In genomic region chr6:90413396-90413795, GRCh38 we compare ENCODE assay signal across 11 cellular contexts.
A peak's percentile ranks its signal among the peaks of the same experiment; 100 is the strongest.
DNase-seq lines count a peak whose midpoint lies in the region; ATAC-seq and TF ChIP-seq lines count a peak whose summit lies in the region.
"Had no signal": no experiment of that assay in that cellular context is flagged by ENCODE, and none has a peak within 500 bp of the region (broad histone marks: within the 10 kb centered on the region; RNA-seq: fewer than 3 reads in every experiment).

No MANE protein-coding gene starts in this region.

- H3K27ac ChIP-seq in lung (ENCODE audit: low read depth in 1 of 2, low read length in 1 of 2) (no peak overlapping the region), thoracic aorta (no peak overlapping the region)
- H3K27ac ChIP-seq: C4-2B, WERI-Rb-1 had no signal

- no peak for ATAC-seq in activated T-cell treated with anti-CD3 and anti-CD28 coated beads, Interleukin-2, amount 50 U/mL, for 72 hours (replicated peaks in 1 of 2)
- ATAC-seq in activated T-cell treated with anti-CD3 and anti-CD28 coated beads, Interleukin-2, amount 50 U/mL, for 4 hours = no peak
- ATAC-seq in lung (ENCODE audit: insufficient read depth, low FRiP score) (no peak), thoracic aorta (ENCODE audit: insufficient number of reproducible peaks, low FRiP score, low read depth) (no peak), HG03565 (IDR thresholded peaks at IDR 0.05; ENCODE audit: unreplicated experiment) (no peak)

- H3K36me3 Mint-ChIP-seq in activated T-cell treated with anti-CD3 and anti-CD28 coated beads, Interleukin-2, amount 50 U/mL, for 72 hours (ENCODE audit: insufficient read depth in 2 of 2) = peaks cover 6 to 11% of the 10 kb centered on the region in 2 donors
- H3K36me3 Mint-ChIP-seq in activated T-cell treated with anti-CD3 and anti-CD28 coated beads, Interleukin-2, amount 50 U/mL, for 4 hours (ENCODE audit: insufficient read depth) = no peaks in the 10 kb centered on the region
- H3K36me3 Mint-ChIP-seq in activated naive CD8-positive, alpha-beta T cell = no peaks in the 10 kb centered on the region

- 57 to 66% methylated on average over 14 of the region's 14 CpGs for WGBS in lung, 2 donors

- peak overlapping the region; percentile 91 for H3K27ac Mint-ChIP-seq in activated T-cell treated with anti-CD3 and anti-CD28 coated beads, Interleukin-2, amount 50 U/mL, for 72 hours
- peak overlapping the region; percentile 88 for H3K27ac Mint-ChIP-seq in activated naive CD8-positive, alpha-beta T cell

- H3K27me3 Mint-ChIP-seq in activated T-cell treated with anti-CD3 and anti-CD28 coated beads, Interleukin-2, amount 50 U/mL, for 72 hours (ENCODE audit: low read depth) = no peaks in the 10 kb centered on the region
- no peaks in the 10 kb centered on the region for H3K27me3 Mint-ChIP-seq in activated T-cell treated with anti-CD3 and anti-CD28 coated beads, Interleukin-2, amount 50 U/mL, for 4 hours (ENCODE audit: low read depth)
- no peaks in the 10 kb centered on the region for H3K27me3 Mint-ChIP-seq in activated naive CD8-positive, alpha-beta T cell

- H3K4me3 ChIP-seq in lung (no peak overlapping the region), thoracic aorta (peak overlapping the region; percentile 63)
- H3K4me3 ChIP-seq: HAP-1 had no signal

- DNase-seq in activated T-cell treated with anti-CD3 and anti-CD28 coated beads, Interleukin-2, amount 50 U/mL, for 72 hours = no peak
- DNase-seq in activated T-cell treated with anti-CD3 and anti-CD28 coated beads, Interleukin-2, amount 50 U/mL, for 4 hours = no peak
- peak; percentile 20 for DNase-seq in lung (ENCODE audit: low spot score)
- DNase-seq in thoracic aorta (ENCODE audit: low spot score) = no peak
- no peak for DNase-seq in EL
- DNase-seq in kidney glomerular epithelial cell (lab: John Stamatoyannopoulos, UW) = no peak

- peaks cover 0 to 1% of the 10 kb centered on the region in 2 donors for H3K9me3 ChIP-seq in lung (ENCODE audit: control insufficient read depth in 2 of 2, insufficient read depth in 1 of 2, low read length in 1 of 2)
- H3K9me3 ChIP-seq in thoracic aorta = no peaks in the 10 kb centered on the region
- H3K9me3 ChIP-seq: HAP-1 had no signal

- peaks cover 89% of the 10 kb centered on the region for H3K4me1 Mint-ChIP-seq in activated T-cell treated with anti-CD3 and anti-CD28 coated beads, Interleukin-2, amount 50 U/mL, for 72 hours (ENCODE audit: low read depth)
- peaks cover 61% of the 10 kb centered on the region for H3K4me1 Mint-ChIP-seq in activated T-cell treated with anti-CD3 and anti-CD28 coated beads, Interleukin-2, amount 50 U/mL, for 4 hours (ENCODE audit: low read depth)
- H3K4me1 Mint-ChIP-seq in activated naive CD8-positive, alpha-beta T cell (ENCODE audit: low read depth) = peaks cover 52% of the 10 kb centered on the region

- no peaks in the 10 kb centered on the region for H3K27me3 ChIP-seq in lung (ENCODE audit: control insufficient read depth, insufficient read depth)
- H3K27me3 ChIP-seq in thoracic aorta (replicated peaks; ENCODE audit: insufficient read depth) = no peaks in the 10 kb centered on the region

- no peaks in the 10 kb centered on the region for H3K36me3 ChIP-seq in lung (ENCODE audit: control insufficient read depth in 2 of 2, insufficient read depth in 2 of 2, low read length in 2 of 2)
- H3K36me3 ChIP-seq in thoracic aorta = no peaks in the 10 kb centered on the region
- H3K36me3 ChIP-seq: HAP-1, WERI-Rb-1 had no signal

- peaks cover 0 to 6% of the 10 kb centered on the region in 2 donors for H3K4me1 ChIP-seq in lung (ENCODE audit: control insufficient read depth in 2 of 2, insufficient read depth in 2 of 2, low read length in 2 of 2)
- peaks cover 0 to 6% of the 10 kb centered on the region in 2 donors for H3K4me1 ChIP-seq in thoracic aorta (ENCODE audit: control insufficient read depth in 1 of 2, low read depth in 2 of 2)
- H3K4me1 ChIP-seq: HAP-1 had no signal

- H3K9me3 Mint-ChIP-seq in activated T-cell treated with anti-CD3 and anti-CD28 coated beads, Interleukin-2, amount 50 U/mL, for 72 hours = peaks cover 2 to 5% of the 10 kb centered on the region in 2 donors
- no peaks in the 10 kb centered on the region for H3K9me3 Mint-ChIP-seq in activated T-cell treated with anti-CD3 and anti-CD28 coated beads, Interleukin-2, amount 50 U/mL, for 4 hours
- no peaks in the 10 kb centered on the region for H3K9me3 Mint-ChIP-seq in activated naive CD8-positive, alpha-beta T cell (ENCODE audit: low read depth)

- peak overlapping the region; percentile 68 to 70 for H3K4me3 Mint-ChIP-seq in activated T-cell treated with anti-CD3 and anti-CD28 coated beads, Interleukin-2, amount 50 U/mL, for 72 hours
- H3K4me3 Mint-ChIP-seq in activated T-cell treated with anti-CD3 and anti-CD28 coated beads, Interleukin-2, amount 50 U/mL, for 4 hours = no peak overlapping the region
- H3K4me3 Mint-ChIP-seq in activated naive CD8-positive, alpha-beta T cell = peak overlapping the region; percentile 82

- TF ChIP-seq CTCF in lung (IDR thresholded peaks at IDR 0.05; ENCODE audit: control extremely low read depth, extremely low read depth) (no peak), thoracic aorta (IDR thresholded peaks at IDR 0.05) (no peak)
